8 cellular contexts compared by ENCODE assay signal in genomic region chr17:19196382-19197204, GRCh38. TPM values are rescaled to one million over a fixed set of nuclear protein-coding genes. Genes with fewer than 3 reads are reported as not detected.
A peak's percentile ranks its signal among the peaks of the same experiment; 100 is the strongest.
DNase-seq lines count a peak whose midpoint lies in the region; ATAC-seq and TF ChIP-seq lines count a peak whose summit lies in the region.
"Not testable (repeated sequence)": the region's sequence is repeated elsewhere in the genome, so short reads cannot be mapped to it uniquely, and the experiment has no call there.

No MANE protein-coding gene starts in this region.

- not testable (repeated sequence) for H2BK5ac ChIP-seq in mesendoderm (ENCODE audit: low read length)

- peak overlapping the region; percentile 47 for H3K9ac ChIP-seq in mesendoderm (ENCODE audit: low read length)

- H3K79me2 ChIP-seq in OCI-LY7 (ENCODE audit: insufficient read depth, low read depth, low read length); mesendoderm (ENCODE audit: control insufficient read depth, insufficient read depth, low read length): not testable (repeated sequence)

- not testable (repeated sequence) for H3K4ac ChIP-seq in mesendoderm (ENCODE audit: low read depth, low read length)

- DNase-seq in CD8-positive, alpha-beta memory T cell = peak in 3 of 5 donors; percentile 42 to 50 (median 48)
- not testable (repeated sequence) for DNase-seq in OCI-LY7 (ENCODE audit: low spot score); activated T-cell treated with anti-CD3 and anti-CD28 coated beads, Interleukin-2, amount 50 U/mL, for 4 hours; mesendoderm
- peak; percentile 5 for DNase-seq in stimulated activated CD4-positive, alpha-beta T cell treated with anti-CD3 and anti-CD28 coated beads, Interleukin-4, amount 100 ng/mL, for 1 hour

- H2BK120ac ChIP-seq in mesendoderm (ENCODE audit: low read depth, low read length) = not testable (repeated sequence)

- H4K8ac ChIP-seq in mesendoderm (ENCODE audit: low read depth, low read length) = not testable (repeated sequence)

- not testable (repeated sequence) for H3K79me1 ChIP-seq in mesendoderm (ENCODE audit: low read length)

- not testable (repeated sequence) for H4K5ac ChIP-seq in mesendoderm (ENCODE audit: low read length)

- H3K4me3 Mint-ChIP-seq in CD8-positive, alpha-beta memory T cell; activated T-cell treated with anti-CD3 and anti-CD28 coated beads, Interleukin-2, amount 50 U/mL, for 4 hours: not testable (repeated sequence)

- H3K56ac ChIP-seq in mesendoderm (ENCODE audit: low read length) = peak overlapping the region; percentile 82

- H3K4me1 Mint-ChIP-seq in CD8-positive, alpha-beta memory T cell; activated T-cell treated with anti-CD3 and anti-CD28 coated beads, Interleukin-2, amount 50 U/mL, for 4 hours (ENCODE audit: low read depth): not testable (repeated sequence)

- H3K4me1 ChIP-seq in CD8-positive, alpha-beta memory T cell (ENCODE audit: insufficient read depth, low read length); OCI-LY7 (ENCODE audit: insufficient read depth, low read length, poor library complexity, severe bottlenecking); mesendoderm (ENCODE audit: control insufficient read depth, low read depth, low read length): not testable (repeated sequence)

- H3K27ac Mint-ChIP-seq in CD8-positive, alpha-beta memory T cell = not testable (repeated sequence)

- not testable (repeated sequence) for H3K36me3 ChIP-seq in CD8-positive, alpha-beta memory T cell (ENCODE audit: insufficient read depth, low read length); OCI-LY7 (ENCODE audit: insufficient read depth, low read length); mesendoderm (ENCODE audit: control insufficient read depth, insufficient read depth, low read length)

- not testable (repeated sequence) for H3K18ac ChIP-seq in mesendoderm (ENCODE audit: low read length)

- H3K36me3 Mint-ChIP-seq in CD8-positive, alpha-beta memory T cell; activated T-cell treated with anti-CD3 and anti-CD28 coated beads, Interleukin-2, amount 50 U/mL, for 4 hours (ENCODE audit: insufficient read depth): not testable (repeated sequence)

- POLR2A ChIA-PET in CD8-positive, alpha-beta memory T cell (lab: Charles Lee); OCI-LY7 (lab: Charles Lee): not testable (repeated sequence)

- H3K27me3 Mint-ChIP-seq in CD8-positive, alpha-beta memory T cell; activated T-cell treated with anti-CD3 and anti-CD28 coated beads, Interleukin-2, amount 50 U/mL, for 4 hours (ENCODE audit: low read depth): not testable (repeated sequence)

- not testable (repeated sequence) for H2AFZ ChIP-seq in OCI-LY7 (ENCODE audit: low read length)

- not testable (repeated sequence) for H3K4me3 ChIP-seq in CD8-positive, alpha-beta memory T cell (ENCODE audit: low read length); mesendoderm (ENCODE audit: low read length)
- H3K4me3 ChIP-seq in OCI-LY7 (ENCODE audit: low read depth, low read length, poor library complexity, severe bottlenecking) = peak overlapping the region; percentile 56

- H4K20me1 ChIP-seq in OCI-LY7 (ENCODE audit: insufficient read depth, low read length) = not testable (repeated sequence)

- not testable (repeated sequence) for H2AK5ac ChIP-seq in mesendoderm (ENCODE audit: low read length)

- not testable (repeated sequence) for H3K9me3 ChIP-seq in CD8-positive, alpha-beta memory T cell (ENCODE audit: low read length); OCI-LY7 (ENCODE audit: low read length)

- H3K23ac ChIP-seq in mesendoderm (ENCODE audit: low read length) = not testable (repeated sequence)

- not testable (repeated sequence) for H3K27me3 ChIP-seq in CD8-positive, alpha-beta memory T cell (ENCODE audit: insufficient read depth, low read length, poor library complexity, severe bottlenecking); mesendoderm (ENCODE audit: insufficient read depth, low read length, poor library complexity)

- TF ChIP-seq CTCF in OCI-LY7 (conservative IDR thresholded peaks at IDR 0.05; ENCODE audit: low read length) = not testable (repeated sequence)

- intact Hi-C loops in OCI-LY7 (cut with micrococcal nuclease; ENCODE audit: unreplicated experiment) = not testable (repeated sequence)

- ATAC-seq in GM19438 (IDR thresholded peaks at IDR 0.05; ENCODE audit: low read depth, unreplicated experiment) = peak; percentile 93
- ATAC-seq in HG02852 (IDR thresholded peaks at IDR 0.05; ENCODE audit: unreplicated experiment) = peak; percentile 87
- peak; percentile 97 for ATAC-seq in activated T-cell treated with anti-CD3 and anti-CD28 coated beads, Interleukin-2, amount 50 U/mL, for 4 hours
- ATAC-seq in esophagus mucosa = peak; percentile 91

- H3K9me3 Mint-ChIP-seq in CD8-positive, alpha-beta memory T cell; activated T-cell treated with anti-CD3 and anti-CD28 coated beads, Interleukin-2, amount 50 U/mL, for 4 hours: not testable (repeated sequence)

- no CpG with 5 or more reads among the region's 33 CpGs for WGBS in mesendoderm (ENCODE audit: extremely low coverage, insufficient coverage, low lambda C conversion rate)

- not testable (repeated sequence) for BruUV-seq in OCI-LY7 (replicated peaks; lab: Mats Ljungman, UMichigan)

- CTCF ChIA-PET in CD8-positive, alpha-beta memory T cell (lab: Charles Lee); OCI-LY7 (lab: Charles Lee; ENCODE audit: unreplicated experiment): not testable (repeated sequence)

- H3K4me2 ChIP-seq in OCI-LY7 (ENCODE audit: low read length); mesendoderm (ENCODE audit: low read length): not testable (repeated sequence)

- not testable (repeated sequence) for H3K27ac ChIP-seq in CD8-positive, alpha-beta memory T cell (ENCODE audit: low read depth, low read length); OCI-LY7 (ENCODE audit: low read depth, low read length, poor library complexity, severe bottlenecking); mesendoderm (ENCODE audit: low read depth, low read length)

- not testable (repeated sequence) for H2BK15ac ChIP-seq in mesendoderm (replicated peaks; ENCODE audit: low read depth)

- H3K9me2 ChIP-seq in OCI-LY7 (ENCODE audit: insufficient read depth, low read length) = not testable (repeated sequence)

RNA-seq across cellular contexts. Expression of gene EPN2, which starts 40.6 kb away (rescaled TPM):
- total RNA-seq in CD8-positive, alpha-beta memory T cell = 10 to 100 TPM in 1 of 2 experiments, 1 to 10 TPM in 1; 9.0 to 10.4 TPM
- polyA plus RNA-seq in CD8-positive, alpha-beta memory T cell = 9.7 TPM
- 20.1 and 28.8 TPM in 2 replicates for total RNA-seq in OCI-LY7 (2014; rRNA removed; shearing (Covaris generic))
- total RNA-seq in OCI-LY7 (2022) (20.4 and 25.0 TPM in 2 replicates), esophagus mucosa (68.3 TPM)
- 1 to 10 TPM; 6.1 to 9.5 (median 7.2) TPM for total RNA-seq in activated T-cell treated with anti-CD3 and anti-CD28 coated beads, Interleukin-2, amount 50 U/mL, for 4 hours
- 41.2 TPM for polyA plus RNA-seq in mesendoderm (2013, experiment 1 of 2)
- polyA plus RNA-seq in mesendoderm (2013, experiment 2 of 2) = 40.6 TPM
